In genomic region chr2:165953655-165954606, GRCh38 we compare ENCODE assay signal across 8 cellular contexts. TPM values are rescaled to one million over a fixed set of nuclear protein-coding genes. Genes with fewer than 3 reads are reported as not detected.
DNase-seq lines count a peak whose midpoint lies in the region; ATAC-seq and FAIRE-seq lines count a peak whose summit lies in the region.

Gene TTC21B, minus strand, starts transcription at chr2:165953776. Its CDS starts 71 bp downstream, at chr2:165953705.

- WGBS in mesenchymal stem cell = 1% methylated on average over 48 of the region's 55 CpGs

- H2BK15ac ChIP-seq in mesenchymal stem cell (ENCODE audit: low read depth, poor library complexity, severe bottlenecking) = peak within 1 kb of the TSS; percentile 93

- no peak within 1 kb of the TSS for H3K23ac ChIP-seq in mesenchymal stem cell (ENCODE audit: low read length in 2 of 2)

- no peak within 1 kb of the TSS for H4K91ac ChIP-seq in mesenchymal stem cell (ENCODE audit: low read length)

- DNase-seq in Caki2 (ENCODE audit: low read depth) (peak; percentile 93), HTR-8/SVneo (ENCODE audit: insufficient read length, low spot score) (peak; percentile 89), NOMO-1 treated with dmso at 0.1 percent for 144 hours (lab: John Stamatoyannopoulos, UW; ENCODE audit: unreplicated experiment) (peak; percentile 94), mesenchymal stem cell (peak; percentile 96)
- peak; percentile 75 to 86 (median 79) for DNase-seq in activated CD8-positive, alpha-beta memory T cell treated with anti-CD3 and anti-CD28 coated beads for 48 hours (ENCODE audit: low read depth in 2 of 3, low spot score in 2 of 3)
- peak; percentile 91 for DNase-seq in stimulated activated CD8-positive, alpha-beta memory T cell treated with anti-CD3 and anti-CD28 coated beads, Interleukin-12 subunit alpha, Interleukin-12 subunit beta, amount 100 ng/mL, for 4 hours (ENCODE audit: low read depth)

- peak within 1 kb of the TSS; percentile 88 for H3K4me2 ChIP-seq in mesenchymal stem cell (ENCODE audit: low read length, poor library complexity, severe bottlenecking)

- peak within 1 kb of the TSS; percentile 69 for H4K8ac ChIP-seq in mesenchymal stem cell (ENCODE audit: low read length)

- peak within 1 kb of the TSS in 1 of 2 experiments; percentile 26 for H3K14ac ChIP-seq in mesenchymal stem cell (ENCODE audit: low read length in 2 of 2)

- H3K18ac ChIP-seq in mesenchymal stem cell (ENCODE audit: low read depth in 1 of 2, low read length in 2 of 2) = peak within 1 kb of the TSS; percentile 43 to 70

- H3K4me1 ChIP-seq in endocrine pancreas (ENCODE audit: control insufficient read depth, insufficient read depth, low read length) (peaks cover 11% of the 10 kb centered on the region), mesenchymal stem cell (ENCODE audit: control insufficient read depth, insufficient read depth, low read depth, low read length) (no peaks in the 10 kb centered on the region)

- H2AFZ ChIP-seq in mesenchymal stem cell (ENCODE audit: low read depth, low read length) = peak within 1 kb of the TSS; percentile 63

- H3K9me3 ChIP-seq in endocrine pancreas (ENCODE audit: control insufficient read depth, low read length) (no peaks in the 10 kb centered on the region), mesenchymal stem cell (ENCODE audit: control insufficient read depth, low read length) (no peaks in the 10 kb centered on the region)

- H3K4me3 ChIP-seq in endocrine pancreas (ENCODE audit: control insufficient read depth, insufficient read depth, low read length) = peak within 1 kb of the TSS; percentile 99
- H3K4me3 ChIP-seq in mesenchymal stem cell (ENCODE audit: insufficient read depth in 1 of 2, low read depth in 1 of 2, low read length in 2 of 2) = peak within 1 kb of the TSS; percentile 66 to 94

- ATAC-seq in GM21367 (IDR thresholded peaks at IDR 0.05; ENCODE audit: unreplicated experiment) = peak; percentile 94

- H3K4ac ChIP-seq in mesenchymal stem cell (ENCODE audit: low read depth in 1 of 2, low read length in 2 of 2) = peak within 1 kb of the TSS in 1 of 2 experiments; percentile 51

- in situ Hi-C loops in Caki2 (cut with HindIII; ENCODE audit: low pct_unique_long_range_greater_than_20kb, low sequenced_read_pairs) = no loop called here

- H2AK5ac ChIP-seq in mesenchymal stem cell (ENCODE audit: low read length, severe bottlenecking) = no peak within 1 kb of the TSS

- H3K79me1 ChIP-seq in mesenchymal stem cell (replicated peaks; ENCODE audit: low read length, poor library complexity, severe bottlenecking) = peaks cover 10% of the 10 kb centered on the region

- H3K27me3 ChIP-seq in endocrine pancreas (ENCODE audit: control insufficient read depth, insufficient read depth, low read length) (no peaks in the 10 kb centered on the region), mesenchymal stem cell (ENCODE audit: control insufficient read depth in 1 of 2, insufficient read depth in 1 of 2, low read length in 2 of 2) (no peaks in the 10 kb centered on the region)

- no peak within 1 kb of the TSS for H2BK120ac ChIP-seq in mesenchymal stem cell (ENCODE audit: low read depth, low read length)

- peak within 1 kb of the TSS; percentile 76 for H3K27ac ChIP-seq in mesenchymal stem cell (ENCODE audit: low read length, poor library complexity, severe bottlenecking)

- peak; percentile 70 for FAIRE-seq in HTR-8/SVneo (lab: Jason Lieb, UNC)

- H3K36me3 ChIP-seq in endocrine pancreas (ENCODE audit: control insufficient read depth, insufficient read depth, low read length) (no peaks in the 10 kb centered on the region), mesenchymal stem cell (ENCODE audit: control insufficient read depth in 1 of 2, insufficient read depth in 2 of 2, low read depth in 1 of 2, low read length in 2 of 2) (peaks cover 3 to 6% of the 10 kb centered on the region in 2 experiments)

- no peak within 1 kb of the TSS for H2BK12ac ChIP-seq in mesenchymal stem cell (ENCODE audit: low read length in 2 of 2)

- H2BK5ac ChIP-seq in mesenchymal stem cell (ENCODE audit: low read depth, low read length, poor library complexity, severe bottlenecking) = peak within 1 kb of the TSS; percentile 19

- peak within 1 kb of the TSS; percentile 81 for H3K9ac ChIP-seq in endocrine pancreas (ENCODE audit: control insufficient read depth, insufficient read depth, low read length)
- H3K9ac ChIP-seq in mesenchymal stem cell (ENCODE audit: low read length) = peak within 1 kb of the TSS; percentile 97

RNA-seq across cellular contexts. Expression of gene TTC21B, which starts in this region (rescaled TPM):
- total RNA-seq in Caki2 (2014; rRNA removed; shearing (Covaris generic); ENCODE audit: low replicate concordance) = 6.8 and 8.6 TPM in 2 replicates
- polyA plus RNA-seq in mesenchymal stem cell (2013, experiment 1 of 2) = 3.5 TPM
- 3.1 TPM for polyA plus RNA-seq in mesenchymal stem cell (2013, experiment 2 of 2)

Comparison
In these comparisons a context has a peak if more than half of its experiments do, and no peak if none do; other contexts are left out.
1. Peak in every context shown above with its lines: DNase-seq, ATAC-seq, H3K4me3 ChIP-seq and H3K27ac ChIP-seq.